In the genomic region with DNA sequence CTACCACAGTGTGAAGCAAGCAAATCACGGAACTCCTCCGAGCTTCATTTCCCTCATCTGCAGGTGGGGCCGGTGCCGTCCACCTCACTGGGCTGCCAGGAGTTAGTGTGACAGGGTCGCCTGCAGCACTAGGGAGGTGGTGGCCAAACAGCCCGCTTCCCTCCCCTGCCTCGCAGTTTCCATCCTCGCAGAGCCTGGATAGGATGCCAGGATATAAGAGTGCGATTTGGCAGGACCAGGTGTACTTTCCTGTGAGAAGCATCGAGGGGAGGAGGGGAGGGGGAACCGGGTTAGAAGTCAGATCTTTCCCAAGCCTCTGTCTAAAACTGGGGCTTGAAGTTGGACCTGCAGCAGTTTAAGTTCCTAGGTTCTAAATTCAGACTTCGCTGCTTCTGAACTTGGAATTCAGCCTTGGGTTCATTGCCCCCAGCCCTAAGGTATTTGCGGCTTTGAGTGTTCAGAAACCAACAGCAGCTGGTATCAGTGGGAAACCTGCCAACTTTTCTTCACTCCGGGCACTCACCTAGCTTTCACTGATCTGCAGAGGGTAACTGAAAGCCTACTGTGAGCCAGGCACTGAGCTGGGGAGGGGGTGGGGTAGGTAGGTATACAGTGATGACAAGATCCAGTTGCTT, we compare ENCODE assay signal across 8 cellular contexts. TPM values are rescaled to one million over a fixed set of nuclear protein-coding genes. Genes with fewer than 3 reads are reported as not detected.
DNase-seq lines count a peak whose midpoint lies in the region; ATAC-seq, FAIRE-seq and TF ChIP-seq lines count a peak whose summit lies in the region.

No MANE protein-coding gene starts in this region.

- H3K4me3 ChIP-seq in BE2C (ENCODE audit: low read depth, low read length), result peak overlapping the region; percentile 72
- H3K4me3 ChIP-seq in SJSA1, result peak overlapping the region; percentile 64
- H3K4me3 ChIP-seq in K562, result peak overlapping the region; percentile 81
- H3K4me3 ChIP-seq in smooth muscle cell, result peak overlapping the region; percentile 76

- no peak for TF ChIP-seq RAD21 in Ishikawa (IDR thresholded peaks at IDR 0.05; ENCODE audit: low read depth)
- no peak for TF ChIP-seq RAD21 in K562 (CRISPR knock-in tag; conservative IDR thresholded peaks at IDR 0.05 in 1 of 2, IDR thresholded peaks at IDR 0.05 in 1 of 2)

- CTCF ChIA-PET in K562 (lab: Yijun Ruan, JAX; ENCODE audit: low intra/inter-chr PET ratio), result interaction anchor here (1.2 kb wide), 1 partner anchor 973 kb away, joined by 3 read pairs; no protein-coding TSS in a partner anchor

- H3K9me3 ChIP-seq in BE2C, result no peaks in the 10 kb centered on the region
- no peaks in the 10 kb centered on the region for H3K9me3 ChIP-seq in SJSA1 (replicated peaks)
- H3K9me3 ChIP-seq in K562 (replicated peaks; ENCODE audit: control insufficient read depth, insufficient read depth, low read depth, low read length), result no peaks in the 10 kb centered on the region
- H3K9me3 ChIP-seq in smooth muscle cell (replicated peaks; ENCODE audit: low read depth), result no peaks in the 10 kb centered on the region

- TF ChIP-seq CTCF in BE2C (IDR thresholded peaks at IDR 0.05; ENCODE audit: low read depth, low read length) (no peak), K562 (IDR thresholded peaks at IDR 0.05 in 2 of 3, conservative IDR thresholded peaks at IDR 0.05 in 1 of 3; ENCODE audit: insufficient read depth in 2 of 3, low read depth in 1 of 3, low read length in 3 of 3) (no peak), smooth muscle cell (IDR thresholded peaks at IDR 0.05; ENCODE audit: borderline replicate concordance, insufficient read depth, poor library complexity, severe bottlenecking) (no peak)

- 21% methylated on average over 12 of the region's 14 CpGs for WGBS in K562 (ENCODE audit: insufficient coverage, low coverage, missing lambda C conversion rate)
- 12% methylated on average over 14 of the region's 14 CpGs for WGBS in smooth muscle cell (ENCODE audit: low lambda C conversion rate)

- DNase-seq in BE2C (peak; percentile 6), SJSA1 (ENCODE audit: low read depth in 1 of 2, low spot score in 2 of 2) (peak in 1 of 2 experiments; percentile 50), K562 (ENCODE audit: extremely low read depth in 1 of 4, low spot score in 3 of 4) (peak in 1 of 4 experiments; percentile 10), iris pigment epithelial cell (ENCODE audit: low read depth) (peak; percentile 54), smooth muscle cell (lab: John Stamatoyannopoulos, UW; ENCODE audit: unreplicated experiment) (no peak)

- H3K79me2 ChIP-seq in K562 (ENCODE audit: control insufficient read depth, insufficient read depth, low read length), result peaks cover 21% of the 10 kb centered on the region
- H3K79me2 ChIP-seq in smooth muscle cell (ENCODE audit: low read depth), result peaks cover 29% of the 10 kb centered on the region

- H3K4me2 ChIP-seq in K562 (ENCODE audit: insufficient read depth, low read length) (peak overlapping the region; percentile 86), smooth muscle cell (peak overlapping the region; percentile 94)

- ATAC-seq in K562 (no peak), HG03354 (IDR thresholded peaks at IDR 0.05; ENCODE audit: poor library complexity, severe bottlenecking, unreplicated experiment) (no peak), GM21515 (IDR thresholded peaks at IDR 0.05; ENCODE audit: unreplicated experiment) (no peak)

- H4K20me1 ChIP-seq in K562 (replicated peaks; ENCODE audit: control insufficient read depth, insufficient read depth, low read length), result peaks cover 5% of the 10 kb centered on the region; the same call in 1 of the 2 replicates
- peaks cover 32% of the 10 kb centered on the region for H4K20me1 ChIP-seq in smooth muscle cell (ENCODE audit: low read depth)

- no TSS peak for BruUV-seq in K562 (replicated peaks; lab: Mats Ljungman, UMichigan)

- no peak for TF ChIP-seq POLR2A in K562 (conservative IDR thresholded peaks at IDR 0.05)

- peaks cover 11% of the 10 kb centered on the region for H3K36me3 ChIP-seq in BE2C
- H3K36me3 ChIP-seq in SJSA1, result peaks cover 34% of the 10 kb centered on the region
- H3K36me3 ChIP-seq in K562 (ENCODE audit: control insufficient read depth, insufficient read depth, low read length), result no peaks in the 10 kb centered on the region
- no peaks in the 10 kb centered on the region for H3K36me3 ChIP-seq in smooth muscle cell (ENCODE audit: low read depth)

- POLR2A ChIA-PET in K562 (lab: Yijun Ruan, JAX), result interaction anchor here (0.5 to 1.1 kb wide), 4 partner anchors 18 to 229 kb away, joined by 3 read pairs; no protein-coding TSS in a partner anchor

- TF ChIP-seq EP300 in Ishikawa (IDR thresholded peaks at IDR 0.05; ENCODE audit: borderline replicate concordance), result no peak
- no peak for TF ChIP-seq EP300 in K562 (IDR thresholded peaks at IDR 0.05; ENCODE audit: low read length)

- in situ Hi-C loops in K562 (cut with MboI), result loop anchor here (10.0 kb wide), 2 partner anchors 99 to 499 kb away; no protein-coding TSS in a partner anchor

- H3K27me3 ChIP-seq in BE2C, result no peaks in the 10 kb centered on the region
- no peaks in the 10 kb centered on the region for H3K27me3 ChIP-seq in SJSA1 (replicated peaks)
- no peaks in the 10 kb centered on the region for H3K27me3 ChIP-seq in K562 (ENCODE audit: control insufficient read depth in 2 of 2, insufficient read depth in 2 of 2, low read length in 2 of 2)
- no peaks in the 10 kb centered on the region for H3K27me3 ChIP-seq in smooth muscle cell (ENCODE audit: low read depth)

- intact Hi-C loops in K562 (cut with micrococcal nuclease), result loop anchor here (2.0 to 10.0 kb wide), 7 partner anchors 97 to 359 kb away; no protein-coding TSS in a partner anchor

- H3K27ac ChIP-seq in SJSA1 (peak overlapping the region; percentile 99), K562 (ENCODE audit: extremely low read depth, low read depth, low read length) (peak overlapping the region; percentile 92; the same call in 2 of the 3 replicates), smooth muscle cell (ENCODE audit: low read depth) (peak overlapping the region; percentile 100)

- peaks cover 24% of the 10 kb centered on the region for H3F3A ChIP-seq in smooth muscle cell (ENCODE audit: low read depth)

- no peaks in the 10 kb centered on the region for H3K9me1 ChIP-seq in K562 (ENCODE audit: control insufficient read depth, insufficient read depth, low read length)

- H3K4me1 ChIP-seq in BE2C (no peaks in the 10 kb centered on the region), SJSA1 (replicated peaks) (peaks cover 32% of the 10 kb centered on the region), K562 (replicated peaks in 1 of 2; ENCODE audit: control insufficient read depth in 2 of 2, insufficient read depth in 2 of 2, low read length in 2 of 2) (peaks cover 9 to 37% of the 10 kb centered on the region in 2 experiments; a peak in 4 of 5 replicates), smooth muscle cell (ENCODE audit: low read depth) (peaks cover 6% of the 10 kb centered on the region)

- H2AFZ ChIP-seq in K562 (ENCODE audit: low read depth, low read length) (peak overlapping the region; percentile 88), smooth muscle cell (ENCODE audit: low read depth) (no peak overlapping the region)

- peak overlapping the region; percentile 93 for H3K9ac ChIP-seq in K562 (ENCODE audit: insufficient read depth in 1 of 2, low read depth in 2 of 2, low read length in 2 of 2)
- peak overlapping the region; percentile 99 for H3K9ac ChIP-seq in smooth muscle cell (ENCODE audit: low read depth)

- no peak for FAIRE-seq in K562 (lab: Jason Lieb, UNC)

TF ChIP-seq in Ishikawa, 13 proteins besides CTCF, POLR2A, EP300 and RAD21:
- no peak for TF ChIP-seq TAF1 (IDR thresholded peaks at IDR 0.05; ENCODE audit: low read depth)
- TF ChIP-seq, protein P1, sequence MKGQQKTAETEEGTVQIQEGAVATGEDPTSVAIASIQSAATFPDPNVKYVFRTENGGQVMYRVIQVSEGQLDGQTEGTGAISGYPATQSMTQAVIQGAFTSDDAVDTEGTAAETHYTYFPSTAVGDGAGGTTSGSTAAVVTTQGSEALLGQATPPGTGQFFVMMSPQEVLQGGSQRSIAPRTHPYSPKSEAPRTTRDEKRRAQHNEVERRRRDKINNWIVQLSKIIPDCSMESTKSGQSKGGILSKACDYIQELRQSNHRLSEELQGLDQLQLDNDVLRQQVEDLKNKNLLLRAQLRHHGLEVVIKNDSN (IDR thresholded peaks at IDR 0.05), result no peak
- TF ChIP-seq YY1 (IDR thresholded peaks at IDR 0.05; ENCODE audit: low read depth), result no peak
- TF ChIP-seq NFIC (IDR thresholded peaks at IDR 0.05), result peak; percentile 52; the same call in 1 of the 2 replicates

TF ChIP-seq in K562, 482 proteins besides CTCF, POLR2A, EP300 and RAD21 (continues in another document):
- TF ChIP-seq GABPB1 (CRISPR knock-in tag; IDR thresholded peaks at IDR 0.05), result no peak
- TF ChIP-seq NFE2L1 (tag; IDR thresholded peaks at IDR 0.05; ENCODE audit: borderline replicate concordance, low read depth), result no peak
- no peak; the same call in 1 of the 2 replicates for TF ChIP-seq GTF2E2 (tag; IDR thresholded peaks at IDR 0.05)
- TF ChIP-seq FOXJ2 (tag; IDR thresholded peaks at IDR 0.05), result no peak
- 0 out of 2 replicates have a peak, but pooled peaks have one; percentile 32 for TF ChIP-seq NFIC (IDR thresholded peaks at IDR 0.05)
- 0 out of 4 replicates have a peak, but pooled peaks of 1 of the 2 experiments have one; percentile 2 for TF ChIP-seq KDM1A (IDR thresholded peaks at IDR 0.05)
- no peak for TF ChIP-seq NFYB (IDR thresholded peaks at IDR 0.05; ENCODE audit: extremely low read depth, insufficient read length)

RNA-seq across cellular contexts. Expression of a gene that starts 1.7 kb away (rescaled TPM):
- polyA plus RNA-seq in BE2C (2012; ENCODE audit: insufficient read depth, insufficient read length, low read depth), result 26.6 TPM
- total RNA-seq in SJSA1 (2014; rRNA removed; shearing (Covaris generic)), result 80.9 and 102 TPM in 2 replicates
- 8.9 and 23.5 TPM in 2 replicates for total RNA-seq in K562 (2011; cell fraction: chromatin; rRNA removed; ENCODE audit: low replicate concordance)
- total RNA-seq in K562 (2011; cell fraction: nucleolus; rRNA removed), result 30.7 and 36.9 TPM in 2 replicates
- 14.8 and 18.0 TPM in 2 replicates for total RNA-seq in K562 (2011; cell fraction: nucleoplasm; rRNA removed)
- total RNA-seq in K562 (2014; rRNA removed), result 23.4 and 24.4 TPM in 2 replicates
- 3.4 and 3.8 TPM in 2 replicates for total RNA-seq in K562 (2014; rRNA removed; fragmentation: Illumina TruSeq; extraction: Trizol)
- total RNA-seq in K562 (2015; rRNA removed; fragmentation: Illumina TruSeq; extraction: Trizol), result 3.6 and 4.0 TPM in 2 replicates
- 19.7 and 24.0 TPM in 2 replicates for total RNA-seq in K562 (2021)
- polyA plus RNA-seq in K562 (2011; rRNA removed), result 4.0 and 9.1 TPM in 2 replicates
- 8.2 and 13.9 TPM in 2 replicates for polyA plus RNA-seq in K562 (2011; cell fraction: cytosol; rRNA removed)
- polyA plus RNA-seq in K562 (2011; cell fraction: nucleus; rRNA removed), result 10.6 and 11.1 TPM in 2 replicates
- polyA plus RNA-seq in K562 (2012), result 14.2 and 22.4 TPM in 2 replicates
- polyA plus RNA-seq in K562 (2014; fragmentation: Illumina TruSeq; extraction: Trizol), result 5.9 and 7.6 TPM in 2 replicates
- under 1 TPM; 0.32 TPM for polyA plus RNA-seq in K562 (2014; fragmentation: Nextera tagmentation; extraction: Ambion mirVana)
- 16.4 and 20.1 TPM in 2 replicates for polyA plus RNA-seq in K562 (2014; rRNA removed)
- polyA minus RNA-seq in K562 (2011; rRNA and poly(A)+ RNA removed), result 4.5 and 6.3 TPM in 2 replicates
- polyA minus RNA-seq in K562 (2011; cell fraction: cytosol; rRNA and poly(A)+ RNA removed), result 9.5 and 12.7 TPM in 2 replicates
- 19.7 and 31.5 TPM in 2 replicates for polyA minus RNA-seq in K562 (2011; cell fraction: nucleus; rRNA and poly(A)+ RNA removed)
- total RNA-seq in smooth muscle cell, result 286 and 297 TPM in 2 replicates
- polyA plus RNA-seq in smooth muscle cell, result 200 and 253 TPM in 2 replicates
